20 cellular contexts compared by ENCODE assay signal in the genomic region with DNA sequence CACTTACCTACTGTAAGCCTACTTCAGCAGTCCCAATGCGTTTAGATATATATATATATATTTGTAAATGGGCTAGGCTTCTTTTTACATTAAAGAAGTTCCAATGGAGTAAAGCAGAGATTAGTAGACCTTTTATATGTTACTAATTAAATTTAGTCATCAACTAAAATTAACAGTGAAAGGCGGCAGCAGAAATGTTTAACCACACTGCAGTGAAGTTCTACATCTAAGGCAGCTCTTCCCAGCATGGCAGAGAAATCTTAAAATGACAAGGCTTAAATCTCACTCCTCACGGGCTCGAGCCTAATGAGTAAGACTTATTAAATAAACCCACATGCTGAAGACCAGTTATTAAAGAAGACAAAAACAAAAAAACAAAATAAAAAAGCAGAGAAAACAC. TPM values are rescaled to one million over a fixed set of nuclear protein-coding genes. Genes with fewer than 3 reads are reported as not detected.
A peak's percentile ranks its signal among the peaks of the same experiment; 100 is the strongest.
DNase-seq lines count a peak whose midpoint lies in the region; ATAC-seq and TF ChIP-seq lines count a peak whose summit lies in the region.
"Had no signal": no experiment of that assay in that cellular context is flagged by ENCODE, and none has a peak within 500 bp of the region (broad histone marks: within the 10 kb centered on the region; RNA-seq: fewer than 3 reads in every experiment).

No MANE protein-coding gene starts in this region.

- peak; percentile 74 for DNase-seq in HT-29 (ENCODE audit: low spot score)
- peak; percentile 90 for DNase-seq in renal cortical epithelial cell (ENCODE audit: low read depth)
- no peak for DNase-seq in omental fat pad (ENCODE audit: low spot score)
- DNase-seq: activated CD4-positive, alpha-beta T cell treated with anti-CD3 and anti-CD28 coated beads for 36 hours; activated effector memory CD4-positive, alpha-beta T cell treated with Interleukin-2 at 50 U/mL for 16 hours; adrenal gland; HCEC 1CT; hippocampal formation; islet precursor cell; natural killer cell; NCI-H1417 treated with DMSO at 0.1 percent for 48 hours; NCI-H524 treated with DMSO at 0.1 percent for 48 hours; stimulated activated CD4-positive, alpha-beta T cell treated with anti-CD3 and anti-CD28 coated beads, Interleukin-4, amount 100 ng/mL, for 1 hour; upper lobe of right lung had no signal

- ATAC-seq in GM18907 (IDR thresholded peaks at IDR 0.05; ENCODE audit: unreplicated experiment) (peak; percentile 75), GM21786 (IDR thresholded peaks at IDR 0.05; ENCODE audit: unreplicated experiment) (peak; percentile 31), omental fat pad (ENCODE audit: low FRiP score) (no peak), HG03095 (IDR thresholded peaks at IDR 0.05; ENCODE audit: unreplicated experiment) (no peak), HG02970 (IDR thresholded peaks at IDR 0.05; ENCODE audit: low FRiP score, unreplicated experiment) (no peak)
- ATAC-seq: activated CD4-positive, alpha-beta T cell treated with anti-CD3 and anti-CD28 coated beads for 36 hours; natural killer cell; Right ventricle myocardium inferior had no signal

- TF ChIP-seq CTCF in omental fat pad (IDR thresholded peaks at IDR 0.05), result no peak

RNA-seq across cellular contexts. Expression of a gene that starts 19.1 kb away (rescaled TPM):
- total RNA-seq in HT-29 (2014; rRNA removed; shearing (Covaris generic)), result 14.2 and 18.5 TPM in 2 replicates
- total RNA-seq in renal cortical epithelial cell, result 22.4 and 67.1 TPM in 2 replicates
- 10 to 100 TPM; 12.5 to 48.5 (median 24.4) TPM for total RNA-seq in omental fat pad

RNA-seq across cellular contexts. Expression of a gene that starts 34.9 kb away (rescaled TPM):
- not detected in 2 replicates for total RNA-seq in HT-29 (2014; rRNA removed; shearing (Covaris generic))
- total RNA-seq in renal cortical epithelial cell (0.17 and 3.8 TPM in 2 replicates), omental fat pad (10 to 100 TPM in 2 of 4 donors, 1 to 10 TPM in 2; 4.2 to 17.3 (median 11.7) TPM)
- total RNA-seq: activated CD4-positive, alpha-beta T cell treated with anti-CD3 and anti-CD28 coated beads for 36 hours; M059J; natural killer cell had no signal

Comparison
In these comparisons a context has a peak if more than half of its experiments do, and no peak if none do; other contexts are left out.
1. ATAC-seq: peak in GM18907 (single experiment) and GM21786 (single experiment); none in omental fat pad (single experiment), HG03095 (single experiment) and HG02970 (single experiment).